Comparison of ENCODE assay signal across 1 cellular context in the genomic region with DNA sequence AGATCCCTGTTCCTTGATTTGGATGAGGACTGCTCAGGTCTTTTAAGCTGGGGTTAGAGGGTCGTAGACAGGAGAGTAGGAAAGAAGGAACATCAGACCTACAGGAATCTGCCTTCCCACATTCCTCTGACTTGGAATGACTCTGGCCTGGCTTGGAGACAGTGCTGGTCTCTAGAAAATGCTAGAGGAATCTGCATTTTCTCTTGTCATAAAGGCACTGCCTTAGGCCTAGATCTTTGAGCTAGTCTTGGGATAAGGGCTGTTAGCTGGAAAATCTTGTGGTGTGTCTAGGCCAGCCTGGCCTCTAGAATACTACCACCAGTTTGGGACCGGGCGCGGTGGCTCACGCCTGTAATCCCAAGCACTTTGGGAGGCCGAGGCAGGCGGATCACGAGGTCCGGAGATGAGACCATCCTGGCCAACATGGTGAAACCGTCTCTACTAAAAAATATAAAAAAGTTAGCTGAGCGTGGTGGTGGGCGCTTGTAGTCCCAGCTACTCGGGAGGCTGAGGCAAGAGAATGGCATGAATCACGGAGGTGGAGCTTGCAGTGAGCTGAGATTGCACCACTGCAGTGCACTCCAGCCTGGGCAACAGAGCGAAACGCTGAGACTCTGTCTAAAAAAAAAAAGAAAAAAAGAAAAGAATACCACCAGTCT.
TF ChIP-seq lines count a peak whose summit lies in the region.

No MANE protein-coding gene starts in this region.

TF ChIP-seq in IMR-90, 13 proteins besides CTCF, POLR2A, EP300 and RAD21 (continued from another document):
- TF ChIP-seq MAFK (IDR thresholded peaks at IDR 0.05; ENCODE audit: low read depth, low read length), result no peak
- TF ChIP-seq BHLHE40 (IDR thresholded peaks at IDR 0.05; ENCODE audit: low read depth, low read length), result no peak
- TF ChIP-seq, protein P1, sequence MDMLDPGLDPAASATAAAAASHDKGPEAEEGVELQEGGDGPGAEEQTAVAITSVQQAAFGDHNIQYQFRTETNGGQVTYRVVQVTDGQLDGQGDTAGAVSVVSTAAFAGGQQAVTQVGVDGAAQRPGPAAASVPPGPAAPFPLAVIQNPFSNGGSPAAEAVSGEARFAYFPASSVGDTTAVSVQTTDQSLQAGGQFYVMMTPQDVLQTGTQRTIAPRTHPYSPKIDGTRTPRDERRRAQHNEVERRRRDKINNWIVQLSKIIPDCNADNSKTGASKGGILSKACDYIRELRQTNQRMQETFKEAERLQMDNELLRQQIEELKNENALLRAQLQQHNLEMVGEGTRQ (IDR thresholded peaks at IDR 0.05; ENCODE audit: low read depth, low read length), result no peak
- no peak for TF ChIP-seq FOS (IDR thresholded peaks at IDR 0.05; ENCODE audit: low read depth, low read length)
- TF ChIP-seq MXI1 (IDR thresholded peaks at IDR 0.05; ENCODE audit: borderline replicate concordance, low read depth, low read length), result no peak
- TF ChIP-seq SMC3 (IDR thresholded peaks at IDR 0.05; ENCODE audit: low read depth, low read length), result no peak
